In genomic region chr18:57440331-57441101, GRCh38 we compare ENCODE assay signal across 15 cellular contexts. TPM values are rescaled to one million over a fixed set of nuclear protein-coding genes. Genes with fewer than 3 reads are reported as not detected.
DNase-seq lines count a peak whose midpoint lies in the region; ATAC-seq and TF ChIP-seq lines count a peak whose summit lies in the region.
"Had no signal": no experiment of that assay in that cellular context is flagged by ENCODE, and none has a peak within 500 bp of the region (broad histone marks: within the 10 kb centered on the region; RNA-seq: fewer than 3 reads in every experiment).

No MANE protein-coding gene starts in this region.

- TF ChIP-seq CTCF in activated CD8-positive, alpha-beta T cell treated with anti-CD3 and anti-CD28 coated beads for 36 hours (IDR thresholded peaks at IDR 0.05): no peak
- TF ChIP-seq CTCF in hepatocyte (IDR thresholded peaks at IDR 0.05; ENCODE audit: poor library complexity) (no peak), progenitor cell of endocrine pancreas (IDR thresholded peaks at IDR 0.05; ENCODE audit: unreplicated experiment) (no peak), spleen (IDR thresholded peaks at IDR 0.05 in 8 of 11, conservative IDR thresholded peaks at IDR 0.05 in 3 of 11) (no peak)

- H3K4me3 ChIP-seq in HUES6 (ENCODE audit: low read depth, low read length) (peak overlapping the region; percentile 70), hepatocyte (no peak overlapping the region), spleen (peak overlapping the region in 3 of 8 donors; percentile 1 to 46 (median 13))
- H3K4me3 ChIP-seq: lower lobe of right lung, PC-9, upper lobe of left lung had no signal

- POLR2A ChIA-PET in activated CD8-positive, alpha-beta T cell treated with anti-CD3 and anti-CD28 coated beads, Interleukin-2, amount 10 ng/mL, durations not matched to agents 7 days and 5 days (lab: Charles Lee): no interaction called here
- POLR2A ChIA-PET in activated CD8-positive, alpha-beta T cell treated with anti-CD3 and anti-CD28 coated beads for 36 hours (lab: Charles Lee): no interaction called here

- peaks cover 18% of the 10 kb centered on the region for H3K36me3 Mint-ChIP-seq in activated CD8-positive, alpha-beta T cell treated with anti-CD3 and anti-CD28 coated beads, Interleukin-2, amount 10 ng/mL, durations not matched to agents 7 days and 5 days (ENCODE audit: low read depth)
- H3K36me3 Mint-ChIP-seq in activated CD8-positive, alpha-beta T cell treated with anti-CD3 and anti-CD28 coated beads for 36 hours (ENCODE audit: low read depth): peaks cover 4% of the 10 kb centered on the region
- peaks cover 29% of the 10 kb centered on the region for H3K36me3 Mint-ChIP-seq in progenitor cell of endocrine pancreas (ENCODE audit: insufficient read depth)

- H3K9me3 Mint-ChIP-seq in activated CD8-positive, alpha-beta T cell treated with anti-CD3 and anti-CD28 coated beads, Interleukin-2, amount 10 ng/mL, durations not matched to agents 7 days and 5 days (ENCODE audit: insufficient read depth): peaks cover 3% of the 10 kb centered on the region
- no peaks in the 10 kb centered on the region for H3K9me3 Mint-ChIP-seq in activated CD8-positive, alpha-beta T cell treated with anti-CD3 and anti-CD28 coated beads for 36 hours
- H3K9me3 Mint-ChIP-seq in progenitor cell of endocrine pancreas (ENCODE audit: low read depth): no peaks in the 10 kb centered on the region

- H3K4me1 Mint-ChIP-seq in activated CD8-positive, alpha-beta T cell treated with anti-CD3 and anti-CD28 coated beads, Interleukin-2, amount 10 ng/mL, durations not matched to agents 7 days and 5 days (ENCODE audit: low read depth): peaks cover 24% of the 10 kb centered on the region
- H3K4me1 Mint-ChIP-seq in activated CD8-positive, alpha-beta T cell treated with anti-CD3 and anti-CD28 coated beads for 36 hours (ENCODE audit: low read depth): peaks cover 40% of the 10 kb centered on the region
- peaks cover 62% of the 10 kb centered on the region for H3K4me1 Mint-ChIP-seq in progenitor cell of endocrine pancreas (ENCODE audit: low read depth)

- H3K27ac ChIP-seq in HUES6 (ENCODE audit: low read depth, low read length) (no peak overlapping the region), hepatocyte (no peak overlapping the region), spleen (no peak overlapping the region)
- H3K27ac ChIP-seq: breast epithelium, lower lobe of right lung, PC-9, upper lobe of left lung had no signal

- 6% methylated on average over 61 of the region's 61 CpGs for WGBS in hepatocyte (ENCODE audit: low lambda C conversion rate, missing lambda C conversion rate)
- 4 to 12% (median 5%) methylated on average over 46 to 61 of the region's 61 CpGs for WGBS in spleen, 5 donors

- no peak overlapping the region for H3K4me3 Mint-ChIP-seq in activated CD8-positive, alpha-beta T cell treated with anti-CD3 and anti-CD28 coated beads, Interleukin-2, amount 10 ng/mL, durations not matched to agents 7 days and 5 days
- no peak overlapping the region for H3K4me3 Mint-ChIP-seq in activated CD8-positive, alpha-beta T cell treated with anti-CD3 and anti-CD28 coated beads for 36 hours
- peak overlapping the region; percentile 99 for H3K4me3 Mint-ChIP-seq in progenitor cell of endocrine pancreas (ENCODE audit: low read depth)

- H3K9me3 ChIP-seq in HUES6 (ENCODE audit: control insufficient read depth, insufficient read depth, low read depth, low read length) (no peaks in the 10 kb centered on the region), hepatocyte (ENCODE audit: low read depth) (no peaks in the 10 kb centered on the region), spleen (peaks cover 0 to 5% (median 0%) of the 10 kb centered on the region in 8 donors)
- H3K9me3 ChIP-seq: breast epithelium, lower lobe of right lung, upper lobe of left lung had no signal

- H3K9me2 ChIP-seq in hepatocyte (replicated peaks; ENCODE audit: insufficient read depth): no peaks in the 10 kb centered on the region

- TF ChIP-seq POLR2A in spleen (IDR thresholded peaks at IDR 0.05): no peak

- no peaks in the 10 kb centered on the region for H3K36me3 ChIP-seq in HUES6 (ENCODE audit: control insufficient read depth, insufficient read depth, low read length)
- no peaks in the 10 kb centered on the region for H3K36me3 ChIP-seq in hepatocyte (replicated peaks; ENCODE audit: insufficient read depth, low read depth)
- H3K36me3 ChIP-seq in spleen: no peaks in the 10 kb centered on the region
- H3K36me3 ChIP-seq: breast epithelium, lower lobe of right lung, upper lobe of left lung had no signal

- no peak for DNase-seq in activated CD8-positive, alpha-beta T cell treated with anti-CD3 and anti-CD28 coated beads, Interleukin-2, amount 10 ng/mL, durations not matched to agents 7 days and 5 days
- no peak for DNase-seq in activated CD8-positive, alpha-beta T cell treated with anti-CD3 and anti-CD28 coated beads for 36 hours
- DNase-seq in hepatocyte (ENCODE audit: low spot score): no peak
- DNase-seq in progenitor cell of endocrine pancreas (ENCODE audit: low spot score, unreplicated experiment): peak; percentile 61
- no peak for DNase-seq in CD1c-positive myeloid dendritic cell (ENCODE audit: extremely low spot score)
- DNase-seq in spleen: no peak
- DNase-seq: activated CD4-positive, CD25-positive, alpha-beta regulatory T cell; DMS79 treated with DMSO at 0.1 percent for 48 hours; lower lobe of right lung; occipital lobe; PC-9 had no signal

- intact Hi-C loops in activated CD8-positive, alpha-beta T cell treated with anti-CD3 and anti-CD28 coated beads for 36 hours (cut with micrococcal nuclease): loop anchor here (5.0 to 10.0 kb wide), 2 partner anchors 88 to 696 kb away; partner anchors contain the start of gene ST8SIA3
- intact Hi-C loops in spleen (cut with DNase I; ENCODE audit: low total_unique reads): loop anchor here (10.0 kb wide), 1 partner anchor 566 kb away; no protein-coding TSS in a partner anchor

- H3K79me2 ChIP-seq in hepatocyte: no peaks in the 10 kb centered on the region

- H3K9ac ChIP-seq in HUES6 (ENCODE audit: low read length): no peak overlapping the region

- peak overlapping the region; percentile 26 for H2AFZ ChIP-seq in hepatocyte
- H2AFZ ChIP-seq: PC-9 had no signal

- no peak for ATAC-seq in activated CD8-positive, alpha-beta T cell treated with anti-CD3 and anti-CD28 coated beads, Interleukin-2, amount 10 ng/mL, durations not matched to agents 7 days and 5 days
- no peak for ATAC-seq in activated CD8-positive, alpha-beta T cell treated with anti-CD3 and anti-CD28 coated beads for 36 hours
- no peak for ATAC-seq in GM18517 (IDR thresholded peaks at IDR 0.05; ENCODE audit: unreplicated experiment)
- ATAC-seq: lower lobe of right lung had no signal

- no peaks in the 10 kb centered on the region for H4K20me1 ChIP-seq in hepatocyte (ENCODE audit: insufficient read depth, poor library complexity, severe bottlenecking)

- peak overlapping the region; percentile 68 for H3K4me2 ChIP-seq in hepatocyte
- H3K4me2 ChIP-seq: PC-9 had no signal

- H3K27ac Mint-ChIP-seq in activated CD8-positive, alpha-beta T cell treated with anti-CD3 and anti-CD28 coated beads, Interleukin-2, amount 10 ng/mL, durations not matched to agents 7 days and 5 days: peak overlapping the region; percentile 25
- no peak overlapping the region for H3K27ac Mint-ChIP-seq in activated CD8-positive, alpha-beta T cell treated with anti-CD3 and anti-CD28 coated beads for 36 hours
- peak overlapping the region; percentile 95 for H3K27ac Mint-ChIP-seq in progenitor cell of endocrine pancreas

- H3K27me3 ChIP-seq in HUES6 (ENCODE audit: control insufficient read depth, insufficient read depth, low read length) (peaks cover 98% of the 10 kb centered on the region), hepatocyte (peaks cover 95% of the 10 kb centered on the region), spleen (replicated peaks in 1 of 7) (peaks cover 26 to 99% (median 94%) of the 10 kb centered on the region in 7 donors)

- CTCF ChIA-PET in activated CD8-positive, alpha-beta T cell treated with anti-CD3 and anti-CD28 coated beads, Interleukin-2, amount 10 ng/mL, durations not matched to agents 7 days and 5 days (lab: Charles Lee): interaction anchor here (1.5 kb wide), 1 partner anchor 571 kb away, joined by 3 read pairs; no protein-coding TSS in a partner anchor
- CTCF ChIA-PET in activated CD8-positive, alpha-beta T cell treated with anti-CD3 and anti-CD28 coated beads for 36 hours (lab: Charles Lee): interaction anchor here (1.7 to 2.9 kb wide), 2 partner anchors 11 to 571 kb away, joined by 5 to 8 read pairs; no protein-coding TSS in a partner anchor

- H3K4me1 ChIP-seq in HUES6 (ENCODE audit: control insufficient read depth, insufficient read depth, low read length) (peaks cover 41% of the 10 kb centered on the region), hepatocyte (ENCODE audit: insufficient read depth) (peaks cover 29% of the 10 kb centered on the region), spleen (peaks cover 24 to 62% (median 55%) of the 10 kb centered on the region in 6 donors)

- peaks cover 78% of the 10 kb centered on the region for H3K27me3 Mint-ChIP-seq in activated CD8-positive, alpha-beta T cell treated with anti-CD3 and anti-CD28 coated beads, Interleukin-2, amount 10 ng/mL, durations not matched to agents 7 days and 5 days (ENCODE audit: low read depth)
- peaks cover 83% of the 10 kb centered on the region for H3K27me3 Mint-ChIP-seq in activated CD8-positive, alpha-beta T cell treated with anti-CD3 and anti-CD28 coated beads for 36 hours
- no peaks in the 10 kb centered on the region for H3K27me3 Mint-ChIP-seq in progenitor cell of endocrine pancreas

RNA-seq across cellular contexts. Expression of gene ONECUT2, which starts 5.3 kb away (rescaled TPM):
- not detected for total RNA-seq in activated CD8-positive, alpha-beta T cell treated with anti-CD3 and anti-CD28 coated beads, Interleukin-2, amount 10 ng/mL, durations not matched to agents 7 days and 5 days
- total RNA-seq in activated CD8-positive, alpha-beta T cell treated with anti-CD3 and anti-CD28 coated beads for 36 hours: not detected
- total RNA-seq in hepatocyte (1.7 TPM in 2 replicates), progenitor cell of endocrine pancreas (92.2 and 110 TPM in 2 replicates), spleen (under 1 TPM in 2 of 7 donors, not detected in 5; 0.03 TPM)
- polyA plus RNA-seq in hepatocyte (0.16 and 0.24 TPM in 2 replicates), spleen (under 1 TPM in 1 of 3 donors, not detected in 2; under 0.01 TPM)

Comparison
In these comparisons a context has a peak if more than half of its experiments do, and no peak if none do; other contexts are left out.
1. RNA of gene ONECUT2, which starts 5.3 kb away (total RNA-seq): 92.2 to 110 TPM in progenitor cell of endocrine pancreas; 1.7 TPM in hepatocyte, not detected in activated CD8-positive, alpha-beta T cell treated with anti-CD3 and anti-CD28 coated beads, Interleukin-2, amount 10 ng/mL, durations not matched to agents 7 days and 5 days, not detected in activated CD8-positive, alpha-beta T cell treated with anti-CD3 and anti-CD28 coated beads for 36 hours and 0.03 TPM in spleen; every median in the first group is over 10 times any median in the second.